29 cellular contexts compared by ENCODE assay signal in genomic region chr2:164306872-164307271, GRCh38.
"Had no signal": no experiment of that assay in that cellular context is flagged by ENCODE, and none has a peak within 500 bp of the region (broad histone marks: within the 10 kb centered on the region; RNA-seq: fewer than 3 reads in every experiment).

No MANE protein-coding gene starts in this region.

- H3K4me3 ChIP-seq: stomach, suprapubic skin, testis, thoracic aorta, thyroid gland, tibial artery, tibial nerve, transverse colon, upper lobe of left lung, upper lobe of right lung, uterus, vagina had no signal

- H3K4me1 ChIP-seq: stomach, suprapubic skin, testis, thyroid gland, tibial artery, tibial nerve, transverse colon, upper lobe of left lung, upper lobe of right lung, uterus, vagina had no signal

- H3K36me3 ChIP-seq: stomach, suprapubic skin, thoracic aorta, thyroid gland, tibial artery, tibial nerve, transverse colon, upper lobe of left lung, upper lobe of right lung, uterus, vagina had no signal

- H3K27me3 Mint-ChIP-seq: stimulated activated memory B cell treated with anti-CD40 and anti-IgM and Interleukin-4, amounts not matched to agents 10 μg/mL and 1 μg/mL and 100 μg/mL, for 72 hours; stimulated activated naive B cell treated with anti-CD40 and anti-IgM and Interleukin-4, amounts not matched to agents 10 μg/mL and 1 μg/mL and 100 μg/mL, for 72 hours; stimulated activated naive CD8-positive, alpha-beta T cell treated with anti-CD3 and anti-CD28 coated beads, Interleukin-15, amount 100 ng/mL, for 72 hours; stimulated activated naive CD8-positive, alpha-beta T cell treated with anti-CD3 and anti-CD28 coated beads, Interleukin-15, Interleukin-2, amounts not matched to agents 100 ng/mL and 50 ng/mL, for 24 hours; type B pancreatic cell had no signal

- H3K9me3 Mint-ChIP-seq: stimulated activated naive B cell treated with anti-CD40 and anti-IgM and Interleukin-4, amounts not matched to agents 10 μg/mL and 1 μg/mL and 100 μg/mL, for 72 hours; stimulated activated naive CD8-positive, alpha-beta T cell treated with anti-CD3 and anti-CD28 coated beads, Interleukin-15, amount 100 ng/mL, for 72 hours; type B pancreatic cell had no signal

- H3K4me3 Mint-ChIP-seq: stimulated activated effector memory CD8-positive, alpha-beta T cell treated with anti-CD3 and anti-CD28 coated beads, Interleukin-12 subunit alpha, Interleukin-12 subunit beta, amount 100 ng/mL, for 72 hours; stimulated activated memory B cell treated with anti-CD40 and anti-IgM and Interleukin-4, amounts not matched to agents 10 μg/mL and 1 μg/mL and 100 μg/mL, for 72 hours; stimulated activated naive B cell treated with anti-CD40 and anti-IgM and Interleukin-4, amounts not matched to agents 10 μg/mL and 1 μg/mL and 100 μg/mL, for 72 hours; stimulated activated naive CD8-positive, alpha-beta T cell treated with anti-CD3 and anti-CD28 coated beads, Interleukin-15, amount 100 ng/mL, for 72 hours; stimulated activated naive CD8-positive, alpha-beta T cell treated with anti-CD3 and anti-CD28 coated beads, Interleukin-15, Interleukin-2, amounts not matched to agents 100 ng/mL and 50 ng/mL, for 24 hours; type B pancreatic cell had no signal

- H3K27me3 ChIP-seq: stomach, suprapubic skin, testis, thyroid gland, tibial artery, tibial nerve, transverse colon, upper lobe of left lung, upper lobe of right lung, uterus, vagina had no signal

- H3K9me3 ChIP-seq: stomach, suprapubic skin, testis, thoracic aorta, thyroid gland, tibial artery, transverse colon, upper lobe of left lung, upper lobe of right lung, uterus, vagina had no signal

- FAIRE-seq: urothelium cell line had no signal

- DNase-seq: stimulated activated CD4-positive, alpha-beta T cell treated with anti-CD3 and anti-CD28 coated beads, Interleukin-2, amount 100 ng/mL, for 48 hours; stimulated activated CD4-positive, alpha-beta T cell treated with anti-CD3 and anti-CD28 coated beads, Interleukin-4, amount 100 ng/mL, for 1 hour; stimulated activated CD4-positive, alpha-beta T cell treated with anti-CD3 and anti-CD28 coated beads, Interleukin-4, amount 100 ng/mL, for 24 hours; stimulated activated CD4-positive, alpha-beta T cell treated with anti-CD3 and anti-CD28 coated beads, Interleukin-4, amount 100 ng/mL, for 4 hours; stimulated activated CD8-positive, alpha-beta memory T cell treated with anti-CD3 and anti-CD28 coated beads, Interleukin-4, amount 100 ng/mL, for 48 hours; stimulated activated naive B cell treated with anti-CD40 and anti-IgM and Interleukin-4, amounts not matched to agents 10 μg/mL and 1 μg/mL and 100 μg/mL, for 72 hours; stimulated activated naive CD4-positive, alpha-beta T cell; stimulated activated naive CD4-positive, alpha-beta T cell treated with Interleukin-2 at 50 U/mL for 16 hours; stimulated activated naive CD8-positive, alpha-beta T cell treated with anti-CD3 and anti-CD28 coated beads, Interleukin-15, amount 100 ng/mL, for 72 hours; stimulated activated naive CD8-positive, alpha-beta T cell treated with anti-CD3 and anti-CD28 coated beads, Interleukin-15, Interleukin-2, amounts not matched to agents 100 U/mL and 50 U/mL, for 24 hours; stomach; substantia nigra; testis; thyroid gland; tibial artery; transverse colon; trophoblast cell; upper lobe of left lung; upper lobe of right lung; uterus had no signal

- H3K4me1 Mint-ChIP-seq: stimulated activated effector memory CD8-positive, alpha-beta T cell treated with anti-CD3 and anti-CD28 coated beads, Interleukin-12 subunit alpha, Interleukin-12 subunit beta, amount 100 ng/mL, for 72 hours; stimulated activated memory B cell treated with anti-CD40 and anti-IgM and Interleukin-4, amounts not matched to agents 10 μg/mL and 1 μg/mL and 100 μg/mL, for 72 hours; stimulated activated naive B cell treated with anti-CD40 and anti-IgM and Interleukin-4, amounts not matched to agents 10 μg/mL and 1 μg/mL and 100 μg/mL, for 72 hours; stimulated activated naive CD8-positive, alpha-beta T cell treated with anti-CD3 and anti-CD28 coated beads, Interleukin-15, amount 100 ng/mL, for 72 hours had no signal

- H3K27ac ChIP-seq: stomach, suprapubic skin, testis, thoracic aorta, thyroid gland, tibial artery, tibial nerve, transverse colon, upper lobe of left lung, upper lobe of right lung, uterus, vagina had no signal

- H3K36me3 Mint-ChIP-seq: stimulated activated effector memory CD8-positive, alpha-beta T cell treated with anti-CD3 and anti-CD28 coated beads, Interleukin-12 subunit alpha, Interleukin-12 subunit beta, amount 100 ng/mL, for 72 hours; stimulated activated memory B cell treated with anti-CD40 and anti-IgM and Interleukin-4, amounts not matched to agents 10 μg/mL and 1 μg/mL and 100 μg/mL, for 72 hours; stimulated activated naive B cell treated with anti-CD40 and anti-IgM and Interleukin-4, amounts not matched to agents 10 μg/mL and 1 μg/mL and 100 μg/mL, for 72 hours; type B pancreatic cell had no signal

- H3K27ac Mint-ChIP-seq: stimulated activated effector memory CD8-positive, alpha-beta T cell treated with anti-CD3 and anti-CD28 coated beads, Interleukin-12 subunit alpha, Interleukin-12 subunit beta, amount 100 ng/mL, for 72 hours; stimulated activated memory B cell treated with anti-CD40 and anti-IgM and Interleukin-4, amounts not matched to agents 10 μg/mL and 1 μg/mL and 100 μg/mL, for 72 hours; stimulated activated naive B cell treated with anti-CD40 and anti-IgM and Interleukin-4, amounts not matched to agents 10 μg/mL and 1 μg/mL and 100 μg/mL, for 72 hours; stimulated activated naive CD8-positive, alpha-beta T cell treated with anti-CD3 and anti-CD28 coated beads, Interleukin-15, amount 100 ng/mL, for 72 hours; stimulated activated naive CD8-positive, alpha-beta T cell treated with anti-CD3 and anti-CD28 coated beads, Interleukin-15, Interleukin-2, amounts not matched to agents 100 ng/mL and 50 ng/mL, for 24 hours; type B pancreatic cell had no signal

- ATAC-seq: stimulated activated effector memory CD8-positive, alpha-beta T cell treated with anti-CD3 and anti-CD28 coated beads, Interleukin-12 subunit alpha, Interleukin-12 subunit beta, amount 100 ng/mL, for 72 hours; stimulated activated memory B cell treated with anti-CD40 and anti-IgM and Interleukin-4, amounts not matched to agents 10 μg/mL and 1 μg/mL and 100 μg/mL, for 72 hours; stimulated activated naive B cell treated with anti-CD40 and anti-IgM and Interleukin-4, amounts not matched to agents 10 μg/mL and 1 μg/mL and 100 μg/mL, for 72 hours; stimulated activated naive CD8-positive, alpha-beta T cell treated with anti-CD3 and anti-CD28 coated beads, Interleukin-15, amount 100 ng/mL, for 72 hours; stimulated activated naive CD8-positive, alpha-beta T cell treated with anti-CD3 and anti-CD28 coated beads, Interleukin-15, Interleukin-2, amounts not matched to agents 100 U/mL and 50 U/mL, for 24 hours; upper lobe of right lung had no signal
